Comparison of ENCODE assay signal across 37 cellular contexts in the genomic region with DNA sequence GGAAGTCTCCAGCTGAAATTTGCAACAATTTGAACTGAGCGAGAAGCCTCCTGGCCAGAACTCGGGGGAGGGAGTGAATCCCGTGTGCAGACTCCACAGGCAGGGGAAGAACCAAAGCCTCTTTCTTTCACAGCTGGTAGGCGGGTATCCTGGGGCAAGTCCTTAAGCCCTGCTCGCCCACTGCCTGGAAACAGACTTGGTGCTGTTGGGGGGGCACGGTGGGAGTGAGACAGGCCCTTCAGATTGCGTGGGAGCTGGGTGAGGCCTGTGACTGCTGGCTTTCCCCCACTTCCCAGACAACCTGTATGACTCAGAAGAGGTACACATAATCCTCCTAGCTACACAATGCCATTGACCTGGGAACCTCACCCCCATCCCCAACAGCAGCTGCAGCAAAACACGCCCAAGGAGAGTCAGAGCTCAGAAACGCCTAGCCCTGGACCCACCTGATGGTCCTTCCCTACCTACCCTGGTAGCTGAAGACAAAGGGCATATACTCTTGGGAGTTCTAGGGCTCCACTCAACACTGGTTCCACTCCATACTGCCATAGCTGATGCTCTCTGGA.
"Had no signal": no experiment of that assay in that cellular context is flagged by ENCODE, and none has a peak within 500 bp of the region (broad histone marks: within the 10 kb centered on the region; RNA-seq: fewer than 3 reads in every experiment).

No MANE protein-coding gene starts in this region.

- H3K27ac Mint-ChIP-seq: activated B cell treated with CpG ODN at 0.5 μM for 24 hours; activated CD4-positive, alpha-beta memory T cell treated with anti-CD3 and anti-CD28 coated beads for 36 hours; activated CD4-positive, alpha-beta T cell treated with anti-CD3 and anti-CD28 coated beads, Interleukin-2, amount 10 ng/mL, durations not matched to agents 24 days and 14 days; activated CD8-positive, alpha-beta T cell treated with anti-CD3 and anti-CD28 coated beads for 36 hours; activated naive CD4-positive, alpha-beta T cell treated with anti-CD3 and anti-CD28 coated beads, Interleukin-2, amount 10 ng/mL, durations not matched to agents 7 days and 5 days; activated naive CD4-positive, alpha-beta T cell treated with anti-CD3 and anti-CD28 coated beads, Interleukin-2, amount 50 U/mL, for 24 hours; activated naive CD8-positive, alpha-beta T cell; activated naive CD8-positive, alpha-beta T cell treated with anti-CD3 and anti-CD28 coated beads, Interleukin-2, amount 10 ng/mL, durations not matched to agents 7 days and 5 days; activated naive CD8-positive, alpha-beta T cell treated with anti-CD3 and anti-CD28 coated beads, Interleukin-2, amount 50 U/mL, for 24 hours; activated T-cell treated with anti-CD3 and anti-CD28 coated beads, Interleukin-2, amount 50 U/mL, for 72 hours; activated T-helper 1 cell treated with anti-CD3 and anti-CD28 coated beads, Interleukin-12 subunit alpha, Interleukin-12 subunit beta, Interleukin-2, Interleukin-4 antibody, amounts not matched to agents 30 ng/mL and 10 ng/mL and 1 ng/mL, durations not matched to agents 14 hours and 24 hours and 36 hours; activated T-helper 17 cell treated with anti-CD3 and anti-CD28 coated beads, Interleukin-2, amount 50 U/mL, for 72 hours; brain; T-helper 1 cell treated with Interleukin-12 subunit alpha and Interleukin-12 subunit beta and Interleukin-4 antibody, amounts not matched to agents 30 μg/mL and 1 μg/mL, for 36 hours; T-helper 2 cell treated with Interferon-gamma antibody and Interleukin-4, amounts not matched to agents 5 μg/mL and 100 μg/mL, for 36 hours had no signal

- FAIRE-seq: TTC549 had no signal

- H3K4me1 ChIP-seq: ascending aorta had no signal

- H3K36me3 ChIP-seq: ascending aorta, cardiac muscle cell had no signal

- H3K9me3 Mint-ChIP-seq: activated B cell treated with CpG ODN at 0.5 μM for 24 hours; activated CD4-positive, alpha-beta memory T cell treated with anti-CD3 and anti-CD28 coated beads for 36 hours; activated CD4-positive, alpha-beta T cell treated with anti-CD3 and anti-CD28 coated beads, Interleukin-2, amount 10 ng/mL, durations not matched to agents 24 days and 14 days; activated CD8-positive, alpha-beta T cell treated with anti-CD3 and anti-CD28 coated beads for 36 hours; activated naive CD4-positive, alpha-beta T cell treated with anti-CD3 and anti-CD28 coated beads, Interleukin-2, amount 10 ng/mL, durations not matched to agents 7 days and 5 days; activated naive CD4-positive, alpha-beta T cell treated with anti-CD3 and anti-CD28 coated beads, Interleukin-2, amount 50 U/mL, for 24 hours; activated naive CD8-positive, alpha-beta T cell treated with anti-CD3 and anti-CD28 coated beads, Interleukin-2, amount 50 U/mL, for 24 hours; activated T-cell treated with anti-CD3 and anti-CD28 coated beads, Interleukin-2, amount 50 U/mL, for 4 hours; activated T-cell treated with anti-CD3 and anti-CD28 coated beads, Interleukin-2, amount 50 U/mL, for 72 hours; activated T-helper 1 cell treated with anti-CD3 and anti-CD28 coated beads, Interleukin-12 subunit alpha, Interleukin-12 subunit beta, Interleukin-2, Interleukin-4 antibody, amounts not matched to agents 30 ng/mL and 10 ng/mL and 1 ng/mL, durations not matched to agents 14 hours and 24 hours and 36 hours; activated T-helper 17 cell treated with anti-CD3 and anti-CD28 coated beads, Interleukin-2, amount 50 U/mL, for 72 hours; central memory CD8-positive, alpha-beta T cell; T-helper 1 cell treated with Interleukin-12 subunit alpha and Interleukin-12 subunit beta and Interleukin-4 antibody, amounts not matched to agents 30 μg/mL and 1 μg/mL, for 36 hours; T-helper 2 cell treated with Interferon-gamma antibody and Interleukin-4, amounts not matched to agents 5 μg/mL and 100 μg/mL, for 36 hours had no signal

- H3K27me3 ChIP-seq: ascending aorta, cardiac muscle cell had no signal

- H3K4me3 ChIP-seq: ascending aorta, cardiac muscle cell had no signal

- ATAC-seq: activated CD8-positive, alpha-beta T cell treated with anti-CD3 and anti-CD28 coated beads for 36 hours; activated naive CD8-positive, alpha-beta T cell treated with anti-CD3 and anti-CD28 coated beads, Interleukin-2, amount 50 U/mL, for 24 hours; activated T-cell treated with anti-CD3 and anti-CD28 coated beads, Interleukin-2, amount 50 U/mL, for 4 hours; activated T-cell treated with anti-CD3 and anti-CD28 coated beads, Interleukin-2, amount 50 U/mL, for 72 hours; activated T-helper 17 cell treated with anti-CD3 and anti-CD28 coated beads, Interleukin-2, amount 50 U/mL, for 72 hours had no signal

- H3K4me3 Mint-ChIP-seq: activated B cell treated with CpG ODN at 0.5 μM for 24 hours; activated CD4-positive, alpha-beta memory T cell treated with anti-CD3 and anti-CD28 coated beads for 36 hours; activated CD4-positive, alpha-beta T cell treated with anti-CD3 and anti-CD28 coated beads, Interleukin-2, amount 10 ng/mL, durations not matched to agents 24 days and 14 days; activated CD8-positive, alpha-beta T cell treated with anti-CD3 and anti-CD28 coated beads for 36 hours; activated naive CD4-positive, alpha-beta T cell treated with anti-CD3 and anti-CD28 coated beads, Interleukin-2, amount 10 ng/mL, durations not matched to agents 7 days and 5 days; activated naive CD4-positive, alpha-beta T cell treated with anti-CD3 and anti-CD28 coated beads, Interleukin-2, amount 50 U/mL, for 24 hours; activated naive CD8-positive, alpha-beta T cell; activated naive CD8-positive, alpha-beta T cell treated with anti-CD3 and anti-CD28 coated beads, Interleukin-2, amount 10 ng/mL, durations not matched to agents 7 days and 5 days; activated naive CD8-positive, alpha-beta T cell treated with anti-CD3 and anti-CD28 coated beads, Interleukin-2, amount 50 U/mL, for 24 hours; activated T-cell treated with anti-CD3 and anti-CD28 coated beads, Interleukin-2, amount 50 U/mL, for 4 hours; activated T-cell treated with anti-CD3 and anti-CD28 coated beads, Interleukin-2, amount 50 U/mL, for 72 hours; activated T-helper 1 cell treated with anti-CD3 and anti-CD28 coated beads, Interleukin-12 subunit alpha, Interleukin-12 subunit beta, Interleukin-2, Interleukin-4 antibody, amounts not matched to agents 30 ng/mL and 10 ng/mL and 1 ng/mL, durations not matched to agents 14 hours and 24 hours and 36 hours; activated T-helper 17 cell treated with anti-CD3 and anti-CD28 coated beads, Interleukin-2, amount 50 U/mL, for 72 hours; brain; central memory CD8-positive, alpha-beta T cell; T-helper 1 cell treated with Interleukin-12 subunit alpha and Interleukin-12 subunit beta and Interleukin-4 antibody, amounts not matched to agents 30 μg/mL and 1 μg/mL, for 36 hours; T-helper 2 cell treated with Interferon-gamma antibody and Interleukin-4, amounts not matched to agents 5 μg/mL and 100 μg/mL, for 36 hours had no signal

- H3K27me3 Mint-ChIP-seq: activated CD4-positive, alpha-beta memory T cell treated with anti-CD3 and anti-CD28 coated beads for 36 hours; activated CD4-positive, alpha-beta T cell treated with anti-CD3 and anti-CD28 coated beads, Interleukin-2, amount 10 ng/mL, durations not matched to agents 24 days and 14 days; activated naive CD4-positive, alpha-beta T cell treated with anti-CD3 and anti-CD28 coated beads, Interleukin-2, amount 10 ng/mL, durations not matched to agents 7 days and 5 days; activated naive CD4-positive, alpha-beta T cell treated with anti-CD3 and anti-CD28 coated beads, Interleukin-2, amount 50 U/mL, for 24 hours; activated naive CD8-positive, alpha-beta T cell had no signal

- H3K27ac ChIP-seq: ascending aorta, cardiac muscle cell, VCaP had no signal

- H3K4me1 Mint-ChIP-seq: activated B cell treated with CpG ODN at 0.5 μM for 24 hours; activated CD4-positive, alpha-beta T cell treated with anti-CD3 and anti-CD28 coated beads, Interleukin-2, amount 10 ng/mL, durations not matched to agents 24 days and 14 days; activated naive CD4-positive, alpha-beta T cell treated with anti-CD3 and anti-CD28 coated beads, Interleukin-2, amount 10 ng/mL, durations not matched to agents 7 days and 5 days; activated naive CD4-positive, alpha-beta T cell treated with anti-CD3 and anti-CD28 coated beads, Interleukin-2, amount 50 U/mL, for 24 hours; activated naive CD8-positive, alpha-beta T cell treated with anti-CD3 and anti-CD28 coated beads, Interleukin-2, amount 50 U/mL, for 24 hours; activated T-helper 17 cell treated with anti-CD3 and anti-CD28 coated beads, Interleukin-2, amount 50 U/mL, for 72 hours; brain; central memory CD8-positive, alpha-beta T cell had no signal

- H3K9me3 ChIP-seq: ascending aorta had no signal

- H3K36me3 Mint-ChIP-seq: activated CD4-positive, alpha-beta memory T cell treated with anti-CD3 and anti-CD28 coated beads for 36 hours; activated naive CD4-positive, alpha-beta T cell treated with anti-CD3 and anti-CD28 coated beads, Interleukin-2, amount 10 ng/mL, durations not matched to agents 7 days and 5 days; activated naive CD4-positive, alpha-beta T cell treated with anti-CD3 and anti-CD28 coated beads, Interleukin-2, amount 50 U/mL, for 24 hours; activated naive CD8-positive, alpha-beta T cell; activated naive CD8-positive, alpha-beta T cell treated with anti-CD3 and anti-CD28 coated beads, Interleukin-2, amount 10 ng/mL, durations not matched to agents 7 days and 5 days; brain had no signal

- DNase-seq: activated B cell treated with CpG ODN at 0.5 μM for 24 hours; activated CD4-positive, alpha-beta memory T cell treated with anti-CD3 and anti-CD28 coated beads for 36 hours; activated CD4-positive, alpha-beta T cell treated with anti-CD3 and anti-CD28 coated beads for 4 hours; activated CD4-positive, alpha-beta T cell treated with anti-CD3 and anti-CD28 coated beads, Interleukin-2, amount 10 ng/mL, durations not matched to agents 24 days and 14 days; activated CD4-positive, alpha-beta T cell treated with anti-CD3 and anti-CD28 coated beads, Interleukin-2, amount 50 U/mL, for 1 hour; activated CD4-positive, alpha-beta T cell treated with anti-CD3 and anti-CD28 coated beads, Interleukin-2, amount 50 U/mL, for 4 hours; activated CD4-positive, CD25-positive, alpha-beta regulatory T cell treated with anti-CD3 and anti-CD28 coated beads, Interleukin-2, amount 50 U/mL, for 72 hours; activated CD8-positive, alpha-beta memory T cell treated with anti-CD3 and anti-CD28 coated beads, Interleukin-2, amount 50 U/mL, for 4 hours; activated CD8-positive, alpha-beta T cell treated with anti-CD3 and anti-CD28 coated beads for 36 hours; activated gamma-delta T cell; activated naive CD4-positive, alpha-beta T cell treated with anti-CD3 and anti-CD28 coated beads, Interleukin-2, amount 10 ng/mL, durations not matched to agents 7 days and 5 days; activated naive CD4-positive, alpha-beta T cell treated with Interleukin-2 at 50 U/mL for 16 hours; activated naive CD8-positive, alpha-beta T cell treated with anti-CD3 and anti-CD28 coated beads, Interleukin-2, amount 10 ng/mL, durations not matched to agents 7 days and 5 days; activated naive CD8-positive, alpha-beta T cell treated with anti-CD3 and anti-CD28 coated beads, Interleukin-2, amount 50 U/mL, for 24 hours; activated T-cell treated with anti-CD3 and anti-CD28 coated beads for 4 hours; activated T-cell treated with anti-CD3 and anti-CD28 coated beads, Interleukin-2, amount 50 U/mL, for 1 hour; activated T-cell treated with anti-CD3 and anti-CD28 coated beads, Interleukin-2, amount 50 U/mL, for 4 hours; activated T-cell treated with anti-CD3 and anti-CD28 coated beads, Interleukin-2, amount 50 U/mL, for 72 hours; amygdala; anterior cingulate cortex; caudate nucleus; cerebellar nuclear complex; T-helper 1 cell; T-helper 2 cell; T-helper 9 cell had no signal
